6 cellular contexts compared by ENCODE assay signal in the genomic region with DNA sequence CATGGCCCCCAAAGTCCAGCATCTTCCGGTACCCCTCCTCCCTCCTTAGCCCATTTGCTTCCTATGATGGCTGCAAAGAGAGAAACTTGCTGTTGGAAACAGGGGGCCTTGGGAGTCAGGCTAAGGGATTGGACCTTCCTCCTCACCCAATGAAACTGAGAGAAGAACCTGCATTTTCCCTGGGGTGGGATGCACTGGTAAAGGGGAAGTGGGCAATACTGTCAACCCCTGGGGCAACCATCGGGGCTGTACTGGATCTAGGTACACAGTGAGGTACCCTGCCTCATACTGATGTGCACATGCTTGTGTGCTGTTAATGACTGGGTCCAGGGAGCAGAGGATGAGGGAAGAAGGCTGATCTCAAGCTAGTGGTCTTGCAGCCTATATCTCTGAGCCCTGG. TPM values are rescaled to one million over a fixed set of nuclear protein-coding genes. Genes with fewer than 3 reads are reported as not detected.
DNase-seq lines count a peak whose midpoint lies in the region; ATAC-seq, FAIRE-seq and TF ChIP-seq lines count a peak whose summit lies in the region.
"Had no signal": no experiment of that assay in that cellular context is flagged by ENCODE, and none has a peak within 500 bp of the region (broad histone marks: within the 10 kb centered on the region; RNA-seq: fewer than 3 reads in every experiment).

No MANE protein-coding gene starts in this region.

- H3K9me3 Mint-ChIP-seq in activated CD4-positive, alpha-beta T cell treated with anti-CD3 and anti-CD28 coated beads for 36 hours (ENCODE audit: low read depth), result no peaks in the 10 kb centered on the region
- H3K9me3 Mint-ChIP-seq: T-helper 2 cell treated with Interferon-gamma antibody and Interleukin-4, amounts not matched to agents 5 μg/mL and 100 μg/mL, for 36 hours had no signal

- H3K4me1 Mint-ChIP-seq in activated CD4-positive, alpha-beta T cell treated with anti-CD3 and anti-CD28 coated beads for 36 hours, result peaks cover 7% of the 10 kb centered on the region

- SMC1A ChIA-PET in GM12878 (lab: Charles Lee; ENCODE audit: uncharacterized antibody, unreplicated experiment), result interaction anchor here (0.9 to 3.7 kb wide), 22 partner anchors 10 to 366 kb away, joined by 3 to 44 read pairs (median 5); a partner anchor contains a TSS

- peak; percentile 54 for ATAC-seq in GM12878
- ATAC-seq in activated CD4-positive, alpha-beta T cell treated with anti-CD3 and anti-CD28 coated beads for 36 hours, result no peak
- no peak for ATAC-seq in HG03354 (IDR thresholded peaks at IDR 0.05; ENCODE audit: poor library complexity, severe bottlenecking, unreplicated experiment)

- peak overlapping the region; percentile 92 for H2AFZ ChIP-seq in GM12878 (ENCODE audit: control insufficient read depth, low read depth, low read length)

- BruUV-seq in GM12878 (replicated peaks; lab: Mats Ljungman, UMichigan), result no TSS peak

- H3K4me1 ChIP-seq in GM12878 (ENCODE audit: control insufficient read depth, insufficient read depth, low read length), result peaks cover 8% of the 10 kb centered on the region

- H3K4me2 ChIP-seq in GM12878 (ENCODE audit: control insufficient read depth, insufficient read depth), result peak overlapping the region; percentile 35

- no peak for TF ChIP-seq EP300 in GM12878 (IDR thresholded peaks at IDR 0.05; ENCODE audit: borderline replicate concordance in 1 of 2, control insufficient read depth in 1 of 2, low read depth in 2 of 2, low read length in 2 of 2)

- TF ChIP-seq RAD21 in GM12878 (IDR thresholded peaks at IDR 0.05; ENCODE audit: insufficient read depth, low read depth, low read length), result no peak

- peaks cover 12% of the 10 kb centered on the region for H3K27me3 Mint-ChIP-seq in activated CD4-positive, alpha-beta T cell treated with anti-CD3 and anti-CD28 coated beads for 36 hours

- 75% methylated on average over 2 of the region's 2 CpGs for WGBS in GM12878 (ENCODE audit: insufficient coverage, insufficient replicate concordance, low lambda C conversion rate, missing lambda C conversion rate)

- DNase-seq in AG20443 (ENCODE audit: low spot score), result peak; percentile 5
- no peak for DNase-seq in GM12878 (ENCODE audit: low read depth, low spot score)
- DNase-seq in activated CD4-positive, alpha-beta T cell treated with anti-CD3 and anti-CD28 coated beads for 36 hours, result no peak

- CTCF ChIA-PET in GM12878 (lab: Yijun Ruan, JAX), result interaction anchor here (0.6 to 4.3 kb wide), 40 partner anchors 8 to 519 kb away, joined by 3 to 91 read pairs (median 5); a partner anchor contains a TSS
- CTCF ChIA-PET in activated CD4-positive, alpha-beta T cell treated with anti-CD3 and anti-CD28 coated beads for 36 hours (lab: Charles Lee), result interaction anchor here (0.6 to 3.5 kb wide), 36 partner anchors 8 to 718 kb away, joined by 3 to 37 read pairs (median 4); a partner anchor contains a TSS

- TF ChIP-seq CTCF in GM12878 (IDR thresholded peaks at IDR 0.05 in 2 of 3, conservative IDR thresholded peaks at IDR 0.05 in 1 of 3; ENCODE audit: control insufficient read depth in 2 of 3, extremely low read depth in 1 of 3, insufficient read depth in 1 of 3, low read depth in 3 of 3, low read length in 3 of 3), result no peak

- no peaks in the 10 kb centered on the region for H3K27me3 ChIP-seq in GM12878 (replicated peaks in 1 of 2; ENCODE audit: control insufficient read depth in 2 of 2, insufficient read depth in 2 of 2, low read length in 1 of 2)

- H3K79me2 ChIP-seq in GM12878 (ENCODE audit: control insufficient read depth, insufficient read depth, low read length), result no peaks in the 10 kb centered on the region

- no peaks in the 10 kb centered on the region for H4K20me1 ChIP-seq in GM12878 (ENCODE audit: control insufficient read depth, insufficient read depth)

- POLR2A ChIA-PET in GM12878 (lab: Charles Lee), result interaction anchor here (1.3 to 3.2 kb wide), 2 partner anchors 16 to 42 kb away, joined by 5 to 12 read pairs; no protein-coding TSS in a partner anchor
- POLR2A ChIA-PET in activated CD4-positive, alpha-beta T cell treated with anti-CD3 and anti-CD28 coated beads for 36 hours (lab: Charles Lee), result no interaction called here

- no peak for TF ChIP-seq POLR2A in GM12878 (IDR thresholded peaks at IDR 0.05; ENCODE audit: low read depth, low read length)

- RAD21 ChIA-PET in GM12878 (lab: Charles Lee; ENCODE audit: unreplicated experiment), result interaction anchor here (0.6 to 4.5 kb wide), 26 partner anchors 16 to 719 kb away, joined by 3 to 44 read pairs (median 5); no protein-coding TSS in a partner anchor

- no peaks in the 10 kb centered on the region for H3K9me3 ChIP-seq in GM12878 (replicated peaks; ENCODE audit: control insufficient read depth, insufficient read depth, low read length)
- H3K9me3 ChIP-seq: A549 had no signal

- in situ Hi-C loops in GM12878 (cut with MboI), result loop anchor here (5.0 kb wide), 1 partner anchor 343 kb away; no protein-coding TSS in a partner anchor

- no peak overlapping the region for H3K4me3 Mint-ChIP-seq in activated CD4-positive, alpha-beta T cell treated with anti-CD3 and anti-CD28 coated beads for 36 hours
- H3K4me3 Mint-ChIP-seq: T-helper 2 cell treated with Interferon-gamma antibody and Interleukin-4, amounts not matched to agents 5 μg/mL and 100 μg/mL, for 36 hours had no signal

- H3K36me3 ChIP-seq in GM12878 (ENCODE audit: control insufficient read depth in 2 of 2, insufficient read depth in 2 of 2, low read length in 1 of 2), result no peaks in the 10 kb centered on the region

- intact Hi-C loops in GM12878 (cut with micrococcal nuclease; ENCODE audit: unreplicated experiment), result loop anchor here (1.0 to 10.0 kb wide), 7 partner anchors 43 to 435 kb away; a partner anchor contains a TSS
- intact Hi-C loops in activated CD4-positive, alpha-beta T cell treated with anti-CD3 and anti-CD28 coated beads for 36 hours (cut with DNase I, micrococcal nuclease), result loop anchor here (1.0 to 2.0 kb wide), 6 partner anchors 43 to 364 kb away; a partner anchor contains a TSS

- no peak for FAIRE-seq in GM12878 (lab: Jason Lieb, UNC)
- FAIRE-seq: A549 had no signal

- H3K27ac Mint-ChIP-seq in activated CD4-positive, alpha-beta T cell treated with anti-CD3 and anti-CD28 coated beads for 36 hours, result no peak overlapping the region
- H3K27ac Mint-ChIP-seq: T-helper 2 cell treated with Interferon-gamma antibody and Interleukin-4, amounts not matched to agents 5 μg/mL and 100 μg/mL, for 36 hours had no signal

- no peak overlapping the region for H3K27ac ChIP-seq in GM12878 (ENCODE audit: control insufficient read depth, insufficient read depth)

- no peak overlapping the region for H3K9ac ChIP-seq in GM12878 (ENCODE audit: control insufficient read depth, insufficient read depth, low read length)

- no peak overlapping the region for H3K4me3 ChIP-seq in GM12878
- H3K4me3 ChIP-seq: A549 had no signal

- H3K36me3 Mint-ChIP-seq in activated CD4-positive, alpha-beta T cell treated with anti-CD3 and anti-CD28 coated beads for 36 hours (ENCODE audit: low read depth), result no peaks in the 10 kb centered on the region

RNA-seq across cellular contexts. Expression of a gene that starts 11.0 kb away (rescaled TPM):
- 18.3 and 18.9 TPM in 2 replicates for total RNA-seq in GM12878 (2013; cell fraction: nucleolus; rRNA removed)
- 2.5 and 2.6 TPM in 2 replicates for total RNA-seq in GM12878 (2014; rRNA removed)
- 3.0 and 3.2 TPM in 2 replicates for total RNA-seq in GM12878 (2014; rRNA removed; fragmentation: Illumina TruSeq; extraction: Trizol)
- 10.3 and 10.6 TPM in 2 replicates for total RNA-seq in GM12878 (2021)
- 1.8 TPM for polyA plus RNA-seq in GM12878 (2011; ENCODE audit: low read depth)
- polyA plus RNA-seq in GM12878 (2011; rRNA removed), result 6.8 and 8.4 TPM in 2 replicates
- polyA plus RNA-seq in GM12878 (2011; cell fraction: cytosol; rRNA removed), result 7.9 and 9.8 TPM in 2 replicates
- 14.7 and 20.5 TPM in 2 replicates for polyA plus RNA-seq in GM12878 (2011; cell fraction: nucleus; rRNA removed)
- polyA plus RNA-seq in GM12878 (2012), result 3.2 and 3.6 TPM in 2 replicates
- 4.2 and 5.5 TPM in 2 replicates for polyA plus RNA-seq in GM12878 (2014; fragmentation: Illumina TruSeq; extraction: Trizol)
- under 1 TPM; 0.48 to 0.60 TPM for polyA plus RNA-seq in GM12878 (2014; fragmentation: Nextera tagmentation; extraction: Ambion mirVana)
- 6.7 and 7.1 TPM in 2 replicates for polyA plus RNA-seq in GM12878 (2014; rRNA removed)
- polyA plus RNA-seq in GM12878 (2016; fragmentation: Nextera tagmentation; extraction: Ambion mirVana), result 1 to 10 TPM; 3.4 to 4.4 TPM
- 5.5 and 8.0 TPM in 2 replicates for polyA minus RNA-seq in GM12878 (2011; rRNA and poly(A)+ RNA removed)
- 4.4 and 5.3 TPM in 2 replicates for polyA minus RNA-seq in GM12878 (2011; cell fraction: cytosol; rRNA and poly(A)+ RNA removed)
- polyA minus RNA-seq in GM12878 (2011; cell fraction: nucleus; rRNA and poly(A)+ RNA removed), result 4.1 and 6.8 TPM in 2 replicates
- not detected for total RNA-seq in activated CD4-positive, alpha-beta T cell treated with anti-CD3 and anti-CD28 coated beads for 36 hours

RNA-seq across cellular contexts. Expression of a gene that starts 22.0 kb away (rescaled TPM):
- total RNA-seq in GM12878 (2013; cell fraction: nucleolus; rRNA removed), result 258 and 299 TPM in 2 replicates
- total RNA-seq in GM12878 (2014; rRNA removed) (74.6 and 74.9 TPM in 2 replicates), GM12878 (2014; rRNA removed; fragmentation: Illumina TruSeq; extraction: Trizol) (41.5 and 45.5 TPM in 2 replicates), GM12878 (2021) (110 and 135 TPM in 2 replicates)
- polyA plus RNA-seq in GM12878 (2011; ENCODE audit: low read depth), result 96.6 TPM
- polyA plus RNA-seq in GM12878 (2011; rRNA removed) (61.2 and 115 TPM in 2 replicates), GM12878 (2014; fragmentation: Illumina TruSeq; extraction: Trizol) (60.4 and 92.7 TPM in 2 replicates), GM12878 (2014; fragmentation: Nextera tagmentation; extraction: Ambion mirVana) (10 to 100 TPM; 55.6 to 65.5 TPM), GM12878 (2014; rRNA removed) (129 and 146 TPM in 2 replicates), GM12878 (2016; fragmentation: Nextera tagmentation; extraction: Ambion mirVana) (100 to 1,000 TPM; 114 to 122 TPM)
- 117 and 179 TPM in 2 replicates for polyA plus RNA-seq in GM12878 (2011; cell fraction: cytosol; rRNA removed)
- polyA plus RNA-seq in GM12878 (2011; cell fraction: nucleus; rRNA removed), result 1,109 and 1,353 TPM in 2 replicates
- 124 and 126 TPM in 2 replicates for polyA plus RNA-seq in GM12878 (2012)
- 117 and 189 TPM in 2 replicates for polyA minus RNA-seq in GM12878 (2011; rRNA and poly(A)+ RNA removed)
- polyA minus RNA-seq in GM12878 (2011; cell fraction: cytosol; rRNA and poly(A)+ RNA removed), result 36.4 and 43.8 TPM in 2 replicates
- polyA minus RNA-seq in GM12878 (2011; cell fraction: nucleus; rRNA and poly(A)+ RNA removed), result 211 and 295 TPM in 2 replicates
- 100 to 1,000 TPM; 162 to 166 TPM for total RNA-seq in activated CD4-positive, alpha-beta T cell treated with anti-CD3 and anti-CD28 coated beads for 36 hours

RNA-seq across cellular contexts. Expression of a gene that starts 33.5 kb away (rescaled TPM):
- 16.2 and 23.2 TPM in 2 replicates for total RNA-seq in GM12878 (2013; cell fraction: nucleolus; rRNA removed)
- total RNA-seq in GM12878 (2014; rRNA removed) (10.4 and 16.9 TPM in 2 replicates), GM12878 (2014; rRNA removed; fragmentation: Illumina TruSeq; extraction: Trizol) (7.8 and 8.2 TPM in 2 replicates), GM12878 (2021) (12.4 and 16.9 TPM in 2 replicates)
- polyA plus RNA-seq in GM12878 (2011; ENCODE audit: low read depth), result 5.1 TPM
- polyA plus RNA-seq in GM12878 (2011; rRNA removed) (3.0 and 4.5 TPM in 2 replicates), GM12878 (2014; fragmentation: Illumina TruSeq; extraction: Trizol) (10.9 and 15.3 TPM in 2 replicates), GM12878 (2014; fragmentation: Nextera tagmentation; extraction: Ambion mirVana) (1 to 10 TPM; 3.1 to 5.9 TPM), GM12878 (2014; rRNA removed) (15.1 and 18.5 TPM in 2 replicates), GM12878 (2016; fragmentation: Nextera tagmentation; extraction: Ambion mirVana) (10 to 100 TPM; 17.8 to 24.9 TPM)
- 6.9 and 8.0 TPM in 2 replicates for polyA plus RNA-seq in GM12878 (2011; cell fraction: cytosol; rRNA removed)
- 9.9 and 14.0 TPM in 2 replicates for polyA plus RNA-seq in GM12878 (2011; cell fraction: nucleus; rRNA removed)
- 7.3 and 8.1 TPM in 2 replicates for polyA plus RNA-seq in GM12878 (2012)
- polyA minus RNA-seq in GM12878 (2011; rRNA and poly(A)+ RNA removed), result 5.3 and 10.1 TPM in 2 replicates
- 1.5 and 2.8 TPM in 2 replicates for polyA minus RNA-seq in GM12878 (2011; cell fraction: cytosol; rRNA and poly(A)+ RNA removed)
- polyA minus RNA-seq in GM12878 (2011; cell fraction: nucleus; rRNA and poly(A)+ RNA removed), result 4.7 and 5.6 TPM in 2 replicates
- 1 to 10 TPM; 8.3 to 8.5 TPM for total RNA-seq in activated CD4-positive, alpha-beta T cell treated with anti-CD3 and anti-CD28 coated beads for 36 hours

RNA-seq across cellular contexts. Expression of a gene that starts 38.0 kb away (rescaled TPM):
- 3.4 and 3.9 TPM in 2 replicates for total RNA-seq in GM12878 (2013; cell fraction: nucleolus; rRNA removed)
- total RNA-seq in GM12878 (2014; rRNA removed) (0.11 and 0.40 TPM in 2 replicates), GM12878 (2014; rRNA removed; fragmentation: Illumina TruSeq; extraction: Trizol) (0.14 and 0.54 TPM in 2 replicates), GM12878 (2021) (1.8 and 2.2 TPM in 2 replicates)
- 0.17 TPM for polyA plus RNA-seq in GM12878 (2011; ENCODE audit: low read depth)
- polyA plus RNA-seq in GM12878 (2011; rRNA removed) (0.10 and 0.42 TPM in 2 replicates), GM12878 (2014; fragmentation: Illumina TruSeq; extraction: Trizol) (0.19 and 0.56 TPM in 2 replicates), GM12878 (2014; fragmentation: Nextera tagmentation; extraction: Ambion mirVana) (1 to 10 TPM in 1 of 2 experiments, under 1 TPM in 1; 0.27 to 1.3 TPM), GM12878 (2014; rRNA removed) (0.32 and 0.72 TPM in 2 replicates), GM12878 (2016; fragmentation: Nextera tagmentation; extraction: Ambion mirVana) (1 to 10 TPM in 1 of 2 experiments, under 1 TPM in 1; 0.59 to 1.2 TPM)
- polyA plus RNA-seq in GM12878 (2011; cell fraction: cytosol; rRNA removed), result 0.13 TPM in 2 replicates
- polyA plus RNA-seq in GM12878 (2011; cell fraction: nucleus; rRNA removed), result 1.2 and 2.8 TPM in 2 replicates
- polyA plus RNA-seq in GM12878 (2012), result 0.84 and 0.97 TPM in 2 replicates
- polyA minus RNA-seq in GM12878 (2011; rRNA and poly(A)+ RNA removed), result 0.95 and 1.3 TPM in 2 replicates
- 0.53 and 0.83 TPM in 2 replicates for polyA minus RNA-seq in GM12878 (2011; cell fraction: cytosol; rRNA and poly(A)+ RNA removed)
- 1.7 and 2.7 TPM in 2 replicates for polyA minus RNA-seq in GM12878 (2011; cell fraction: nucleus; rRNA and poly(A)+ RNA removed)
- total RNA-seq in activated CD4-positive, alpha-beta T cell treated with anti-CD3 and anti-CD28 coated beads for 36 hours, result 1 to 10 TPM; 1.0 to 1.3 TPM

RNA-seq across cellular contexts. Expression of a gene that starts 46.6 kb away (rescaled TPM):
- total RNA-seq in GM12878 (2013; cell fraction: nucleolus; rRNA removed), result 0.10 TPM in 1 of 2 replicates, not detected in the other
- total RNA-seq in GM12878 (2014; rRNA removed) (0.38 and 0.73 TPM in 2 replicates), GM12878 (2014; rRNA removed; fragmentation: Illumina TruSeq; extraction: Trizol) (0.46 and 0.58 TPM in 2 replicates), GM12878 (2021) (0.49 and 0.58 TPM in 2 replicates)
- 0.89 TPM for polyA plus RNA-seq in GM12878 (2011; ENCODE audit: low read depth)
- polyA plus RNA-seq in GM12878 (2011; rRNA removed) (0.71 and 1.3 TPM in 2 replicates), GM12878 (2014; fragmentation: Illumina TruSeq; extraction: Trizol) (0.32 TPM in 1 of 2 replicates, not detected in the other), GM12878 (2014; fragmentation: Nextera tagmentation; extraction: Ambion mirVana) (under 1 TPM in 1 of 2 experiments, not detected in 1; 0.09 TPM), GM12878 (2014; rRNA removed) (0.70 and 0.82 TPM in 2 replicates), GM12878 (2016; fragmentation: Nextera tagmentation; extraction: Ambion mirVana) (1 to 10 TPM; 1.8 TPM)
- polyA plus RNA-seq in GM12878 (2011; cell fraction: cytosol; rRNA removed), result 1.3 and 1.6 TPM in 2 replicates
- polyA plus RNA-seq in GM12878 (2011; cell fraction: nucleus; rRNA removed), result 1.6 and 2.0 TPM in 2 replicates
- 0.94 and 0.96 TPM in 2 replicates for polyA plus RNA-seq in GM12878 (2012)
- 0.73 and 0.98 TPM in 2 replicates for polyA minus RNA-seq in GM12878 (2011; rRNA and poly(A)+ RNA removed)
- polyA minus RNA-seq in GM12878 (2011; cell fraction: cytosol; rRNA and poly(A)+ RNA removed), result 0.67 TPM in 1 of 2 replicates, not detected in the other
- polyA minus RNA-seq in GM12878 (2011; cell fraction: nucleus; rRNA and poly(A)+ RNA removed), result 0.48 and 1.4 TPM in 2 replicates
- 1 to 10 TPM; 3.1 to 3.7 TPM for total RNA-seq in activated CD4-positive, alpha-beta T cell treated with anti-CD3 and anti-CD28 coated beads for 36 hours
